ENCODE assay signal across 8 cellular contexts in genomic region chr4:94453534-94453963, GRCh38. TPM values are rescaled to one million over a fixed set of nuclear protein-coding genes. Genes with fewer than 3 reads are reported as not detected.
DNase-seq lines count a peak whose midpoint lies in the region; ATAC-seq and TF ChIP-seq lines count a peak whose summit lies in the region.

No MANE protein-coding gene starts in this region.

- H3K79me2 ChIP-seq in smooth muscle cell (ENCODE audit: low read depth), result peaks cover 68% of the 10 kb centered on the region

- no peaks in the 10 kb centered on the region for H3K27me3 ChIP-seq in smooth muscle cell (ENCODE audit: low read depth)

- peak overlapping the region; percentile 87 for H3K4me2 ChIP-seq in smooth muscle cell

- H3K27ac ChIP-seq in smooth muscle cell (ENCODE audit: low read depth), result peak overlapping the region; percentile 77

- H3K36me3 Mint-ChIP-seq in activated B cell treated with CpG ODN at 0.5 μM for 24 hours (ENCODE audit: low read depth), result peaks cover 8% of the 10 kb centered on the region
- peaks cover 0 to 3% (median 0%) of the 10 kb centered on the region in 3 donors for H3K36me3 Mint-ChIP-seq in immature natural killer cell

- ATAC-seq in activated B cell treated with CpG ODN at 0.5 μM for 24 hours (ENCODE audit: low read depth) (no peak), HG03045 (IDR thresholded peaks at IDR 0.05; ENCODE audit: unreplicated experiment) (no peak), GM18520 (IDR thresholded peaks at IDR 0.05; ENCODE audit: unreplicated experiment) (no peak)

- CTCF ChIA-PET in activated B cell treated with CpG ODN at 0.5 μM for 24 hours (lab: Charles Lee), result no interaction called here

- intact Hi-C loops in activated B cell treated with CpG ODN at 0.5 μM for 24 hours (cut with micrococcal nuclease), result no loop called here

- no peak overlapping the region for H2AFZ ChIP-seq in smooth muscle cell (ENCODE audit: low read depth)

- peaks cover 56% of the 10 kb centered on the region for H4K20me1 ChIP-seq in smooth muscle cell (ENCODE audit: low read depth)

- H3K4me1 Mint-ChIP-seq in activated B cell treated with CpG ODN at 0.5 μM for 24 hours (peaks cover 29% of the 10 kb centered on the region), immature natural killer cell (peaks cover 20 to 21% of the 10 kb centered on the region in 2 donors)

- peak overlapping the region; percentile 87 for H3K4me3 ChIP-seq in smooth muscle cell

- H3K27me3 Mint-ChIP-seq in activated B cell treated with CpG ODN at 0.5 μM for 24 hours (peaks cover 4% of the 10 kb centered on the region), immature natural killer cell (ENCODE audit: low read depth in 3 of 3) (peaks cover 2 to 13% (median 5%) of the 10 kb centered on the region in 3 donors)

- H3K9me3 ChIP-seq in smooth muscle cell (replicated peaks; ENCODE audit: low read depth), result no peaks in the 10 kb centered on the region

- H3F3A ChIP-seq in smooth muscle cell (ENCODE audit: low read depth), result peaks cover 4% of the 10 kb centered on the region

- WGBS in smooth muscle cell (ENCODE audit: low lambda C conversion rate), result 47% methylated on average over 7 of the region's 7 CpGs

- H3K9me3 Mint-ChIP-seq in activated B cell treated with CpG ODN at 0.5 μM for 24 hours, result no peaks in the 10 kb centered on the region
- no peaks in the 10 kb centered on the region for H3K9me3 Mint-ChIP-seq in immature natural killer cell

- H3K27ac Mint-ChIP-seq in activated B cell treated with CpG ODN at 0.5 μM for 24 hours (no peak overlapping the region), immature natural killer cell (peak overlapping the region in 1 of 6 donors; percentile 72)

- H3K9ac ChIP-seq in smooth muscle cell (ENCODE audit: low read depth), result peak overlapping the region; percentile 91

- H3K36me3 ChIP-seq in smooth muscle cell (ENCODE audit: low read depth), result peaks cover 9% of the 10 kb centered on the region

- DNase-seq in DMS53 (lab: John Stamatoyannopoulos, UW) (peak; percentile 37), DMS53 treated with DMSO at 0.1 percent for 48 hours (lab: John Stamatoyannopoulos, UW; ENCODE audit: unreplicated experiment) (no peak), activated B cell treated with CpG ODN at 0.5 μM for 24 hours (no peak), immature natural killer cell (no peak), smooth muscle cell (lab: John Stamatoyannopoulos, UW; ENCODE audit: unreplicated experiment) (no peak), NCI-H510A (lab: John Stamatoyannopoulos, UW) (no peak)

- peaks cover 48% of the 10 kb centered on the region for H3K4me1 ChIP-seq in smooth muscle cell (ENCODE audit: low read depth)

- POLR2A ChIA-PET in activated B cell treated with CpG ODN at 0.5 μM for 24 hours (lab: Charles Lee), result no interaction called here

- peak overlapping the region; percentile 90 for H3K4me3 Mint-ChIP-seq in activated B cell treated with CpG ODN at 0.5 μM for 24 hours
- peak overlapping the region in 3 of 5 donors; percentile 1 to 90 (median 90) for H3K4me3 Mint-ChIP-seq in immature natural killer cell

- TF ChIP-seq CTCF in activated B cell treated with CpG ODN at 0.5 μM for 24 hours (IDR thresholded peaks at IDR 0.05) (no peak), smooth muscle cell (IDR thresholded peaks at IDR 0.05; ENCODE audit: borderline replicate concordance, insufficient read depth, poor library complexity, severe bottlenecking) (no peak)

RNA-seq across cellular contexts. Expression of gene PDLIM5, which starts 1.8 kb away (rescaled TPM):
- total RNA-seq in activated B cell treated with CpG ODN at 0.5 μM for 24 hours (36.5 and 40.0 TPM in 2 replicates), smooth muscle cell (150 and 182 TPM in 2 replicates)
- polyA plus RNA-seq in immature natural killer cell (10 to 100 TPM; 38.7 to 57.1 (median 55.8) TPM), smooth muscle cell (129 and 144 TPM in 2 replicates)
